Comparison of ENCODE assay signal across 12 cellular contexts in genomic region chr3:30227571-30228301, GRCh38.
A peak's percentile ranks its signal among the peaks of the same experiment; 100 is the strongest.
DNase-seq lines count a peak whose midpoint lies in the region; ATAC-seq and TF ChIP-seq lines count a peak whose summit lies in the region.
"Had no signal": no experiment of that assay in that cellular context is flagged by ENCODE, and none has a peak within 500 bp of the region (broad histone marks: within the 10 kb centered on the region; RNA-seq: fewer than 3 reads in every experiment).

No MANE protein-coding gene starts in this region.

- peak in 1 of 3 donors; percentile 84 for DNase-seq in CD4-positive, CD25-positive, alpha-beta regulatory T cell
- DNase-seq in NOMO-1 treated with DMSO at 0.1 percent for 48 hours (lab: John Stamatoyannopoulos, UW; ENCODE audit: unreplicated experiment) (peak; percentile 96), chondrocyte (ENCODE audit: low spot score) (no peak), NCI-H748 (lab: John Stamatoyannopoulos, UW; ENCODE audit: unreplicated experiment) (no peak)
- no peak for DNase-seq in natural killer cell treated with Interleukin-12 subunit alpha and Interleukin-12 subunit beta and Interleukin-15 and Interleukin-18, amount 100 ng/mL, for 72 hours (ENCODE audit: low spot score)
- DNase-seq: activated CD4-positive, alpha-beta T cell treated with anti-CD3 and anti-CD28 coated beads, Interleukin-2, amount 50 U/mL, for 4 hours had no signal

- H3K27me3 Mint-ChIP-seq in CD4-positive, CD25-positive, alpha-beta regulatory T cell = peaks cover 6% of the 10 kb centered on the region
- H3K27me3 Mint-ChIP-seq in chondrocyte (ENCODE audit: low read depth) = no peaks in the 10 kb centered on the region
- peaks cover 2 to 5% of the 10 kb centered on the region in 2 donors for H3K27me3 Mint-ChIP-seq in natural killer cell treated with Interleukin-12 subunit alpha and Interleukin-12 subunit beta and Interleukin-15 and Interleukin-18, amount 100 ng/mL, for 72 hours

- no peaks in the 10 kb centered on the region for H3K9me3 ChIP-seq in CD4-positive, CD25-positive, alpha-beta regulatory T cell (ENCODE audit: control insufficient read depth in 2 of 2, low read length in 2 of 2)
- H3K9me3 ChIP-seq: suprapubic skin had no signal

- H3K36me3 ChIP-seq in CD4-positive, CD25-positive, alpha-beta regulatory T cell (ENCODE audit: control insufficient read depth, insufficient read depth, low read length) = no peaks in the 10 kb centered on the region
- H3K36me3 ChIP-seq: suprapubic skin had no signal

- no peaks in the 10 kb centered on the region for H3K4me1 ChIP-seq in CD4-positive, CD25-positive, alpha-beta regulatory T cell (ENCODE audit: control insufficient read depth, insufficient read depth, low read length, poor library complexity, severe bottlenecking)

- H3K27ac Mint-ChIP-seq in CD4-positive, CD25-positive, alpha-beta regulatory T cell = no peak overlapping the region
- peak overlapping the region; percentile 12 for H3K27ac Mint-ChIP-seq in chondrocyte (ENCODE audit: unreplicated experiment)
- peak overlapping the region; percentile 51 to 62 for H3K27ac Mint-ChIP-seq in natural killer cell treated with Interleukin-12 subunit alpha and Interleukin-12 subunit beta and Interleukin-15 and Interleukin-18, amount 100 ng/mL, for 72 hours
- H3K27ac Mint-ChIP-seq: IgD-negative memory B cell had no signal

- H3K36me3 Mint-ChIP-seq in CD4-positive, CD25-positive, alpha-beta regulatory T cell = peaks cover 4% of the 10 kb centered on the region
- no peaks in the 10 kb centered on the region for H3K36me3 Mint-ChIP-seq in chondrocyte (ENCODE audit: low read depth)
- peaks cover 5% of the 10 kb centered on the region for H3K36me3 Mint-ChIP-seq in natural killer cell treated with Interleukin-12 subunit alpha and Interleukin-12 subunit beta and Interleukin-15 and Interleukin-18, amount 100 ng/mL, for 72 hours
- H3K36me3 Mint-ChIP-seq: IgD-negative memory B cell had no signal

- H3K4me3 ChIP-seq in CD4-positive, CD25-positive, alpha-beta regulatory T cell (ENCODE audit: low read depth, low read length) = no peak overlapping the region
- H3K4me3 ChIP-seq: lung, suprapubic skin had no signal

- peaks cover 4% of the 10 kb centered on the region for H3K27me3 ChIP-seq in CD4-positive, CD25-positive, alpha-beta regulatory T cell (ENCODE audit: control insufficient read depth, insufficient read depth, low read length)
- H3K27me3 ChIP-seq: suprapubic skin had no signal

- peaks cover 5 to 17% (median 9%) of the 10 kb centered on the region in 4 donors for H3K4me1 Mint-ChIP-seq in CD4-positive, CD25-positive, alpha-beta regulatory T cell
- H3K4me1 Mint-ChIP-seq in chondrocyte (ENCODE audit: low read depth) = peaks cover 28% of the 10 kb centered on the region
- peaks cover 6 to 14% of the 10 kb centered on the region in 2 donors for H3K4me1 Mint-ChIP-seq in natural killer cell treated with Interleukin-12 subunit alpha and Interleukin-12 subunit beta and Interleukin-15 and Interleukin-18, amount 100 ng/mL, for 72 hours (ENCODE audit: low read depth in 2 of 2)

- H3K27ac ChIP-seq in CD4-positive, CD25-positive, alpha-beta regulatory T cell (ENCODE audit: insufficient read depth, low read length, poor library complexity, severe bottlenecking) = no peak overlapping the region
- H3K27ac ChIP-seq: suprapubic skin had no signal

- no peak for TF ChIP-seq CTCF in chondrocyte (IDR thresholded peaks at IDR 0.05)

- peak overlapping the region in 1 of 4 donors; percentile 5 for H3K4me3 Mint-ChIP-seq in CD4-positive, CD25-positive, alpha-beta regulatory T cell
- H3K4me3 Mint-ChIP-seq in chondrocyte (ENCODE audit: unreplicated experiment) = no peak overlapping the region
- H3K4me3 Mint-ChIP-seq in natural killer cell treated with Interleukin-12 subunit alpha and Interleukin-12 subunit beta and Interleukin-15 and Interleukin-18, amount 100 ng/mL, for 72 hours = peak overlapping the region; percentile 7
- H3K4me3 Mint-ChIP-seq: IgD-negative memory B cell had no signal

- peak; percentile 52 for ATAC-seq in CD4-positive, CD25-positive, alpha-beta regulatory T cell (ENCODE audit: low read depth in 2 of 2)
- ATAC-seq in natural killer cell treated with Interleukin-12 subunit alpha and Interleukin-12 subunit beta and Interleukin-15 and Interleukin-18, amount 100 ng/mL, for 72 hours = peak; percentile 71 to 78
- no peak for ATAC-seq in GM18909 (IDR thresholded peaks at IDR 0.05; ENCODE audit: poor library complexity, unreplicated experiment)
- no peak for ATAC-seq in GM21529 (IDR thresholded peaks at IDR 0.05; ENCODE audit: unreplicated experiment)
- ATAC-seq in GM19351 (IDR thresholded peaks at IDR 0.05; ENCODE audit: unreplicated experiment) = no peak

- peaks cover 0 to 2% (median 0%) of the 10 kb centered on the region in 7 donors for H3K9me3 Mint-ChIP-seq in CD4-positive, CD25-positive, alpha-beta regulatory T cell
- peaks cover 6% of the 10 kb centered on the region for H3K9me3 Mint-ChIP-seq in chondrocyte (ENCODE audit: low read depth)
- no peaks in the 10 kb centered on the region for H3K9me3 Mint-ChIP-seq in natural killer cell treated with Interleukin-12 subunit alpha and Interleukin-12 subunit beta and Interleukin-15 and Interleukin-18, amount 100 ng/mL, for 72 hours
- H3K9me3 Mint-ChIP-seq: IgD-negative memory B cell had no signal

Comparison
In these comparisons a context has a peak if more than half of its experiments do, and no peak if none do; other contexts are left out.
1. ATAC-seq: peak in CD4-positive, CD25-positive, alpha-beta regulatory T cell (2 of 2) and natural killer cell treated with Interleukin-12 subunit alpha and Interleukin-12 subunit beta and Interleukin-15 and Interleukin-18, amount 100 ng/mL, for 72 hours (2 of 2); none in GM18909 (single experiment), GM21529 (single experiment) and GM19351 (single experiment).
2. H3K27ac Mint-ChIP-seq: peak in chondrocyte (single experiment) and natural killer cell treated with Interleukin-12 subunit alpha and Interleukin-12 subunit beta and Interleukin-15 and Interleukin-18, amount 100 ng/mL, for 72 hours (2 of 2); none in CD4-positive, CD25-positive, alpha-beta regulatory T cell (0 of 3).